27 cellular contexts compared by ENCODE assay signal in genomic region chr5:176702952-176703641, GRCh38.
"Had no signal": no experiment of that assay in that cellular context is flagged by ENCODE, and none has a peak within 500 bp of the region (broad histone marks: within the 10 kb centered on the region; RNA-seq: fewer than 3 reads in every experiment).

No MANE protein-coding gene starts in this region.

- H3K27ac Mint-ChIP-seq: naive thymus-derived CD4-positive, alpha-beta T cell; nephron; progenitor cell of endocrine pancreas; stimulated activated memory B cell treated with anti-CD40 and anti-IgM and Interleukin-4, amounts not matched to agents 10 μg/mL and 1 μg/mL and 100 μg/mL, for 72 hours; stimulated activated naive CD8-positive, alpha-beta T cell treated with anti-CD3 and anti-CD28 coated beads, Interleukin-15, amount 100 ng/mL, for 72 hours; type B pancreatic cell had no signal

- H3K79me2 ChIP-seq: parathyroid adenoma had no signal

- H2AFZ ChIP-seq: parathyroid adenoma had no signal

- DNase-seq: naive thymus-derived CD4-positive, alpha-beta T cell; occipital lobe; ovary; psoas muscle; right cardiac atrium; right lobe of liver; sigmoid colon; small intestine; stimulated activated CD4-positive, alpha-beta T cell treated with anti-CD3 and anti-CD28 coated beads, Interleukin-15, amount 100 ng/mL, for 24 hours; stimulated activated CD4-positive, alpha-beta T cell treated with anti-CD3 and anti-CD28 coated beads, Interleukin-2, amount 100 ng/mL, for 24 hours; stimulated activated CD4-positive, alpha-beta T cell treated with anti-CD3 and anti-CD28 coated beads, Interleukin-2, amount 100 ng/mL, for 48 hours; stimulated activated CD4-positive, alpha-beta T cell treated with anti-CD3 and anti-CD28 coated beads, Interleukin-4, amount 100 ng/mL, for 24 hours; stimulated activated naive CD4-positive, alpha-beta T cell; stimulated activated naive CD8-positive, alpha-beta T cell treated with anti-CD3 and anti-CD28 coated beads, Interleukin-15, amount 100 ng/mL, for 72 hours; stimulated activated naive CD8-positive, alpha-beta T cell treated with anti-CD3 and anti-CD28 coated beads, Interleukin-15, Interleukin-2, amounts not matched to agents 100 U/mL and 50 U/mL, for 24 hours; substantia nigra; testis; tibial artery; transverse colon; upper lobe of right lung; uterus had no signal

- H3K4me1 ChIP-seq: parathyroid adenoma, psoas muscle, right lobe of liver, sigmoid colon, suprapubic skin, testis, tibial artery, transverse colon, upper lobe of right lung, uterus had no signal

- H3K4me1 Mint-ChIP-seq: naive thymus-derived CD4-positive, alpha-beta T cell; stimulated activated memory B cell treated with anti-CD40 and anti-IgM and Interleukin-4, amounts not matched to agents 10 μg/mL and 1 μg/mL and 100 μg/mL, for 72 hours; stimulated activated naive CD8-positive, alpha-beta T cell treated with anti-CD3 and anti-CD28 coated beads, Interleukin-15, amount 100 ng/mL, for 72 hours had no signal

- H3K9ac ChIP-seq: parathyroid adenoma had no signal

- ATAC-seq: naive thymus-derived CD4-positive, alpha-beta T cell; psoas muscle; right cardiac atrium; right lobe of liver; stimulated activated memory B cell treated with anti-CD40 and anti-IgM and Interleukin-4, amounts not matched to agents 10 μg/mL and 1 μg/mL and 100 μg/mL, for 72 hours; stimulated activated naive CD8-positive, alpha-beta T cell treated with anti-CD3 and anti-CD28 coated beads, Interleukin-15, amount 100 ng/mL, for 72 hours; stimulated activated naive CD8-positive, alpha-beta T cell treated with anti-CD3 and anti-CD28 coated beads, Interleukin-15, Interleukin-2, amounts not matched to agents 100 U/mL and 50 U/mL, for 24 hours; upper lobe of right lung had no signal

- H3K9me3 Mint-ChIP-seq: naive thymus-derived CD4-positive, alpha-beta T cell; nephron; stimulated activated memory B cell treated with anti-CD40 and anti-IgM and Interleukin-4, amounts not matched to agents 10 μg/mL and 1 μg/mL and 100 μg/mL, for 72 hours; stimulated activated naive CD8-positive, alpha-beta T cell treated with anti-CD3 and anti-CD28 coated beads, Interleukin-15, amount 100 ng/mL, for 72 hours; type B pancreatic cell had no signal

- H3K36me3 ChIP-seq: ovary, right lobe of liver, sigmoid colon, suprapubic skin, tibial artery, transverse colon, upper lobe of right lung, uterus had no signal

- H3K4me3 ChIP-seq: ovary, psoas muscle, right lobe of liver, sigmoid colon, suprapubic skin, testis, tibial artery, transverse colon, upper lobe of right lung, uterus had no signal

- H3K27me3 ChIP-seq: ovary, right lobe of liver, testis, uterus had no signal

- H3K4me3 Mint-ChIP-seq: naive thymus-derived CD4-positive, alpha-beta T cell; nephron; stimulated activated memory B cell treated with anti-CD40 and anti-IgM and Interleukin-4, amounts not matched to agents 10 μg/mL and 1 μg/mL and 100 μg/mL, for 72 hours; stimulated activated naive CD8-positive, alpha-beta T cell treated with anti-CD3 and anti-CD28 coated beads, Interleukin-15, amount 100 ng/mL, for 72 hours; type B pancreatic cell had no signal

- H3K9me3 ChIP-seq: ovary, psoas muscle, right lobe of liver, sigmoid colon, suprapubic skin, testis, tibial artery, transverse colon, upper lobe of right lung, uterus had no signal

- H3K27ac ChIP-seq: ovary, parathyroid adenoma, psoas muscle, right lobe of liver, sigmoid colon, suprapubic skin, testis, tibial artery, transverse colon, upper lobe of right lung, uterus had no signal

- H3K36me3 Mint-ChIP-seq: naive thymus-derived CD4-positive, alpha-beta T cell; stimulated activated memory B cell treated with anti-CD40 and anti-IgM and Interleukin-4, amounts not matched to agents 10 μg/mL and 1 μg/mL and 100 μg/mL, for 72 hours; type B pancreatic cell had no signal
